Comparison of ENCODE assay signal across 8 cellular contexts in genomic region chr7:5665106-5666025, GRCh38.
DNase-seq lines count a peak whose midpoint lies in the region; ATAC-seq, FAIRE-seq and TF ChIP-seq lines count a peak whose summit lies in the region.

No MANE protein-coding gene starts in this region.

- peak; percentile 75 for FAIRE-seq in TTC549 (lab: Jason Lieb, UNC)

- ATAC-seq in GM18873 (IDR thresholded peaks at IDR 0.05; ENCODE audit: low FRiP score, unreplicated experiment), result no peak

- POLR2A ChIA-PET in AG04450 (lab: Yijun Ruan, JAX), result interaction anchor here (0.5 to 1.9 kb wide), 10 partner anchors 31 to 222 kb away, joined by 3 to 7 read pairs (median 4); no protein-coding TSS in a partner anchor

- no peaks in the 10 kb centered on the region for H3K9me3 ChIP-seq in AG04450 (ENCODE audit: control insufficient read depth, insufficient read depth, low read length)

- DNase-seq in AG04450 (ENCODE audit: low read depth, low spot score), result peak; percentile 44
- DNase-seq in GM19240 (ENCODE audit: insufficient read length, low spot score), result peak; percentile 45
- peak; percentile 68 for DNase-seq in NCI-H2107 treated with DMSO at 0.1 percent for 48 hours (lab: John Stamatoyannopoulos, UW; ENCODE audit: unreplicated experiment)
- DNase-seq in T47D (ENCODE audit: low read depth in 1 of 2, low spot score in 1 of 2), result peak; percentile 69 to 88
- DNase-seq in iris pigment epithelial cell (ENCODE audit: low read depth), result peak; percentile 70
- peak; percentile 15 to 74 (median 32) for DNase-seq in stimulated activated CD4-positive, alpha-beta T cell treated with anti-CD3 and anti-CD28 coated beads, Interleukin-12 subunit alpha, Interleukin-12 subunit beta, amount 100 ng/mL, for 48 hours (ENCODE audit: low read depth in 2 of 3, low spot score in 1 of 3)

- no peaks in the 10 kb centered on the region for H3K27me3 ChIP-seq in AG04450 (ENCODE audit: control insufficient read depth, insufficient read depth, low read length)

- peak; percentile 86 for TF ChIP-seq CTCF in AG04450 (IDR thresholded peaks at IDR 0.05; ENCODE audit: low read depth, low read length)

- H3K27ac ChIP-seq in AG04450 (ENCODE audit: low read depth, low read length), result no peak overlapping the region

- CTCF ChIA-PET in AG04450 (lab: Charles Lee), result interaction anchor here (0.5 to 5.3 kb wide), 40 partner anchors 10 to 1515 kb away, joined by 3 to 50 read pairs (median 6); no protein-coding TSS in a partner anchor

- in situ Hi-C loops in T47D (cut with HindIII; ENCODE audit: low pct_unique_long_range_greater_than_20kb, low sequenced_read_pairs), result no loop called here

- H3K4me3 ChIP-seq in AG04450 (ENCODE audit: low read depth, low read length), result no peak overlapping the region
